11 cellular contexts compared by ENCODE assay signal in the genomic region with DNA sequence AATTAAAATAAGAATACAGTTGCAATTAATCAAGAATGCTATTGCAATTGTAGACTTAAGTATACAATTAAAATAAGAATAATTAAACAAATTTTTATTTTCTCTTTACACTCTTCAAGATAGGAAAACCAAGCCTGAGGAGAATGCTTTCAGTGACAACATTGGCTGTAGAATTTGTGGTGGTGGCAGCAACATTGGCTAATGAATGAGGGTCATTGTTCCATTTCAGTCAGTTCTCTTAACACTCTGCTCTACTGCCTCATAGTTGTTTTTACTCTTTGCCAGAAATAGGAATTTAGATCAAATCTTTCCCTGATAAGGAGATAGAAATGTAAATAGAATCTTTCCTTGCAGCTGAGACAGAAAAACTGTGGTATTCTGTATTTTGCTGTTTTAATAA.
"Had no signal": no experiment of that assay in that cellular context is flagged by ENCODE, and none has a peak within 500 bp of the region (broad histone marks: within the 10 kb centered on the region; RNA-seq: fewer than 3 reads in every experiment).

No MANE protein-coding gene starts in this region.

- ATAC-seq: heart left ventricle; natural killer cell; right lobe of liver; stimulated activated memory B cell treated with anti-CD40 and anti-IgM and Interleukin-4, amounts not matched to agents 10 μg/mL and 1 μg/mL and 100 μg/mL, for 72 hours had no signal

- H3K4me3 ChIP-seq: esophagus muscularis mucosa, heart left ventricle, right lobe of liver had no signal

- DNase-seq: central memory CD4-positive, alpha-beta T cell; effector memory CD4-positive, alpha-beta T cell; heart left ventricle; kidney glomerular epithelial cell; mammary epithelial cell; natural killer cell; right lobe of liver; stimulated activated CD4-positive, alpha-beta T cell treated with anti-CD3 and anti-CD28 coated beads, Interleukin-4, amount 100 ng/mL, for 24 hours; trophoblast cell had no signal
